26 cellular contexts compared by ENCODE assay signal in the genomic region with DNA sequence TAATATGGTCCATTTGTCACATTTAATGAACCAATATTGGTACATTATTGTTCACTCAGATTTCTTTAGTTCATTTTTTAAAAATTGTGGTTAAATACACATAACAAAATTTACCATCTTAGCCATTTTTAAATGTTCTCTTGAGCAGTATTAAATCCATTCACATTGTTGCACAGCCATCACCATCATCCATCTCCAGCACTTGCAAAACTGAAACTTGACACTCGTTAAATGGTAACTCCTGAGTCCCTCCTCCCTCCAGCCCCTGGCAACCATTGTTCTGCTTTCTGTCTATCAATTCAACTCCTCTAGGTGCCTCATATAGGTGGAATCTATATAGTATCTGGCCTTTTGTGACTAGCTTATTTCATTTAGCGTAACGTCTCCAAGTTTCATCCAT.
"Had no signal": no experiment of that assay in that cellular context is flagged by ENCODE, and none has a peak within 500 bp of the region (broad histone marks: within the 10 kb centered on the region; RNA-seq: fewer than 3 reads in every experiment).

No MANE protein-coding gene starts in this region.

- H3K36me3 ChIP-seq: neural progenitor cell had no signal

- H3K9ac ChIP-seq: neural progenitor cell had no signal

- H3K4me3 Mint-ChIP-seq: activated B cell treated with CpG ODN at 0.5 μM for 24 hours; activated CD4-positive, alpha-beta memory T cell treated with anti-CD3 and anti-CD28 coated beads for 36 hours; activated naive CD8-positive, alpha-beta T cell treated with anti-CD3 and anti-CD28 coated beads for 36 hours; endodermal cell; immature natural killer cell; mesothelial cell of epicardium; naive thymus-derived CD8-positive, alpha-beta T cell; neural progenitor cell; type B pancreatic cell had no signal

- H3K27ac Mint-ChIP-seq: activated B cell treated with CpG ODN at 0.5 μM for 24 hours; activated CD4-positive, alpha-beta memory T cell treated with anti-CD3 and anti-CD28 coated beads for 36 hours; activated naive CD8-positive, alpha-beta T cell treated with anti-CD3 and anti-CD28 coated beads for 36 hours; endodermal cell; immature natural killer cell; mesothelial cell of epicardium; neural progenitor cell; type B pancreatic cell had no signal

- H3K4me2 ChIP-seq: hepatocyte, neural progenitor cell had no signal

- H3K4me1 Mint-ChIP-seq: activated B cell treated with CpG ODN at 0.5 μM for 24 hours; activated naive CD8-positive, alpha-beta T cell treated with anti-CD3 and anti-CD28 coated beads for 36 hours; endodermal cell; immature natural killer cell; naive thymus-derived CD8-positive, alpha-beta T cell; neural progenitor cell had no signal

- H3K4me1 ChIP-seq: left ventricle myocardium inferior, neural progenitor cell, spleen, vagina had no signal

- H3K36me3 Mint-ChIP-seq: activated naive CD8-positive, alpha-beta T cell treated with anti-CD3 and anti-CD28 coated beads for 36 hours had no signal

- H3K9me3 Mint-ChIP-seq: activated B cell treated with CpG ODN at 0.5 μM for 24 hours; activated CD4-positive, alpha-beta memory T cell treated with anti-CD3 and anti-CD28 coated beads for 36 hours; activated naive CD8-positive, alpha-beta T cell treated with anti-CD3 and anti-CD28 coated beads for 36 hours; endodermal cell; mesothelial cell of epicardium; naive thymus-derived CD8-positive, alpha-beta T cell; neural progenitor cell; type B pancreatic cell had no signal

- ATAC-seq: foreskin keratinocyte; naive thymus-derived CD8-positive, alpha-beta T cell; sciatic nerve had no signal

- H3K27me3 Mint-ChIP-seq: activated B cell treated with CpG ODN at 0.5 μM for 24 hours; activated CD4-positive, alpha-beta memory T cell treated with anti-CD3 and anti-CD28 coated beads for 36 hours; activated naive CD8-positive, alpha-beta T cell treated with anti-CD3 and anti-CD28 coated beads for 36 hours; naive thymus-derived CD8-positive, alpha-beta T cell; type B pancreatic cell had no signal

- H3K27me3 ChIP-seq: foreskin keratinocyte, hepatocyte, neural progenitor cell, spleen, vagina had no signal

- H3K9me3 ChIP-seq: left ventricle myocardium inferior, spleen, thoracic aorta, vagina had no signal

- H3K27ac ChIP-seq: epithelial cell of prostate, foreskin keratinocyte, hepatocyte, left ventricle myocardium inferior, neural progenitor cell, spleen, thoracic aorta, vagina had no signal

- H2AFZ ChIP-seq: hepatocyte, neural progenitor cell had no signal

- H3K79me2 ChIP-seq: hepatocyte had no signal

- DNase-seq: activated B cell treated with CpG ODN at 0.5 μM for 24 hours; activated CD4-positive, alpha-beta memory T cell treated with anti-CD3 and anti-CD28 coated beads for 36 hours; activated CD4-positive, alpha-beta T cell treated with anti-CD3 and anti-CD28 coated beads for 4 hours; activated naive CD4-positive, alpha-beta T cell treated with Interleukin-2 at 50 U/mL for 16 hours; activated naive CD8-positive, alpha-beta T cell treated with anti-CD3 and anti-CD28 coated beads for 36 hours; activated T-cell treated with anti-CD3 and anti-CD28 coated beads, Interleukin-2, amount 50 U/mL, for 48 hours; cortex of kidney; endodermal cell; foreskin keratinocyte; glutamatergic neuron; immature natural killer cell; kidney glomerular epithelial cell; left ventricle myocardium inferior; naive thymus-derived CD8-positive, alpha-beta T cell; stimulated activated CD4-positive, alpha-beta T cell treated with anti-CD3 and anti-CD28 coated beads, Interleukin-4, amount 100 ng/mL, for 1 hour; stimulated activated naive CD4-positive, alpha-beta T cell; T1000 had no signal

- H3K4me3 ChIP-seq: hepatocyte, left ventricle myocardium inferior, neural progenitor cell, spleen, thoracic aorta, vagina had no signal
